ENCODE assay signal across 8 cellular contexts in the genomic region with DNA sequence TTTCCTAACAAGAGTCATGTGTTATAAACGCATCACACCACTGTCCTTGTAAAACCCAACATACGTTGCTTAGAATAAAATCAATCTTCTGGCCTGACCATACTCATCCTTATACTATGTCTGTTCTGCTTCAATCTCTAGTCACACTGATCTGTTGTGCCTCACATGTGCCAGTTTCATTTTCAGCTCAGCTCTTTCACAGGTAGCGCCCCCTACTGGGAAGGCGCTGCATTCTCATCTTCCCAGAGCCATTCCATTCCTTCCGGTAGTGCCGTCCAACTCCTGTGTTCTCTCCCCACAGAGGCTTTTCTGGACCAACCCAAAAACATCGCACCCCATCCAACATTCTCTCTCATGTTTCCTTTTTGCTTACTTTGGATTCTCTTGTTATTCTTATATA.
DNase-seq lines count a peak whose midpoint lies in the region; ATAC-seq and TF ChIP-seq lines count a peak whose summit lies in the region.

No MANE protein-coding gene starts in this region.

- no peak overlapping the region for H3K27ac ChIP-seq in KMS-11

- no peaks in the 10 kb centered on the region for H3K27me3 ChIP-seq in KMS-11 (ENCODE audit: insufficient read depth, low read depth)

- peak; percentile 40; the same call in 1 of the 2 replicates for TF ChIP-seq CTCF in KMS-11 (conservative IDR thresholded peaks at IDR 0.05; ENCODE audit: low read depth, low read length)

- peak; percentile 35 for DNase-seq in D341Med (ENCODE audit: low spot score)
- peak; percentile 79 for DNase-seq in activated CD8-positive, alpha-beta memory T cell treated with anti-CD3 and anti-CD28 coated beads, Interleukin-2, amount 50 U/mL, for 48 hours
- DNase-seq in globus pallidus (ENCODE audit: low spot score), result peak; percentile 17
- peak; percentile 28 to 38 for DNase-seq in stimulated activated CD4-positive, alpha-beta T cell treated with anti-CD3 and anti-CD28 coated beads, Interleukin-4, amount 100 ng/mL, for 48 hours (ENCODE audit: low read depth in 2 of 2)
- no peak for DNase-seq in NCI-H226
- no peak for DNase-seq in NCI-H510A (lab: John Stamatoyannopoulos, UW)

- no peaks in the 10 kb centered on the region for H3K79me2 ChIP-seq in KMS-11 (ENCODE audit: insufficient read depth, low read depth)

- no peaks in the 10 kb centered on the region for H4K20me1 ChIP-seq in KMS-11 (ENCODE audit: insufficient read depth)

- peak; percentile 76 for ATAC-seq in GM21423 (IDR thresholded peaks at IDR 0.05; ENCODE audit: unreplicated experiment)

- H3K4me1 ChIP-seq in KMS-11 (ENCODE audit: low read depth, poor library complexity, severe bottlenecking), result no peaks in the 10 kb centered on the region

- H3K4me3 ChIP-seq in KMS-11 (IDR thresholded peaks at IDR 0.05; ENCODE audit: insufficient read depth, low read depth, low read length), result no peak overlapping the region

- no peak overlapping the region for H2AFZ ChIP-seq in KMS-11 (ENCODE audit: low read depth)

- H3K9ac ChIP-seq in KMS-11, result no peak overlapping the region

- H3K36me3 ChIP-seq in KMS-11 (ENCODE audit: insufficient read depth), result no peaks in the 10 kb centered on the region

- no peak overlapping the region for H3K4me2 ChIP-seq in KMS-11

Comparison
In these comparisons a context has a peak if more than half of its experiments do, and no peak if none do; other contexts are left out.
1. DNase-seq: peak in D341Med (single experiment), activated CD8-positive, alpha-beta memory T cell treated with anti-CD3 and anti-CD28 coated beads, Interleukin-2, amount 50 U/mL, for 48 hours (single experiment), globus pallidus (single experiment) and stimulated activated CD4-positive, alpha-beta T cell treated with anti-CD3 and anti-CD28 coated beads, Interleukin-4, amount 100 ng/mL, for 48 hours (2 of 2); none in NCI-H226 (single experiment) and NCI-H510A (single experiment).